In genomic region chr16:4330277-4330882, GRCh38 we compare ENCODE assay signal across 8 cellular contexts. TPM values are rescaled to one million over a fixed set of nuclear protein-coding genes. Genes with fewer than 3 reads are reported as not detected.
A peak's percentile ranks its signal among the peaks of the same experiment; 100 is the strongest.
DNase-seq lines count a peak whose midpoint lies in the region; ATAC-seq lines count a peak whose summit lies in the region.

No MANE protein-coding gene starts in this region.

- H3K4me1 Mint-ChIP-seq in activated CD4-positive, alpha-beta T cell treated with anti-CD3 and anti-CD28 coated beads for 36 hours, result no peaks in the 10 kb centered on the region

- no peaks in the 10 kb centered on the region for H3K27me3 Mint-ChIP-seq in activated CD4-positive, alpha-beta T cell treated with anti-CD3 and anti-CD28 coated beads for 36 hours

- CTCF ChIA-PET in activated CD4-positive, alpha-beta T cell treated with anti-CD3 and anti-CD28 coated beads for 36 hours (lab: Charles Lee), result interaction anchor here (0.6 to 3.1 kb wide), 15 partner anchors 12 to 85 kb away, joined by 3 to 28 read pairs (median 4); no protein-coding TSS in a partner anchor

- POLR2A ChIA-PET in activated CD4-positive, alpha-beta T cell treated with anti-CD3 and anti-CD28 coated beads for 36 hours (lab: Charles Lee), result interaction anchor here (0.7 kb wide), 1 partner anchor 17 kb away, joined by 3 read pairs; no protein-coding TSS in a partner anchor

- intact Hi-C loops in activated CD4-positive, alpha-beta T cell treated with anti-CD3 and anti-CD28 coated beads for 36 hours (cut with DNase I, micrococcal nuclease), result loop anchor here (1.0 to 5.0 kb wide), 5 partner anchors 42 to 393 kb away; no protein-coding TSS in a partner anchor

- H3K4me3 Mint-ChIP-seq in activated CD4-positive, alpha-beta T cell treated with anti-CD3 and anti-CD28 coated beads for 36 hours, result no peak overlapping the region

- peak; percentile 80 for ATAC-seq in activated CD4-positive, alpha-beta T cell treated with anti-CD3 and anti-CD28 coated beads for 36 hours

- no peaks in the 10 kb centered on the region for H3K36me3 Mint-ChIP-seq in activated CD4-positive, alpha-beta T cell treated with anti-CD3 and anti-CD28 coated beads for 36 hours (ENCODE audit: low read depth)

- no peak overlapping the region for H3K27ac Mint-ChIP-seq in activated CD4-positive, alpha-beta T cell treated with anti-CD3 and anti-CD28 coated beads for 36 hours

- no peaks in the 10 kb centered on the region for H3K9me3 Mint-ChIP-seq in activated CD4-positive, alpha-beta T cell treated with anti-CD3 and anti-CD28 coated beads for 36 hours (ENCODE audit: low read depth)

- DNase-seq in NCI-H82 (lab: John Stamatoyannopoulos, UW), result peak; percentile 75
- no peak for DNase-seq in NCI-H82 treated with DMSO at 0.1 percent for 48 hours (lab: John Stamatoyannopoulos, UW; ENCODE audit: unreplicated experiment)
- peak; percentile 36 for DNase-seq in MV-4-11 (lab: John Stamatoyannopoulos, UW)
- peak; percentile 86 for DNase-seq in activated CD4-positive, alpha-beta T cell treated with anti-CD3 and anti-CD28 coated beads for 36 hours
- peak; percentile 62 for DNase-seq in cerebellar cortex (ENCODE audit: low spot score)
- peak; percentile 64 for DNase-seq in kidney tubule cell (ENCODE audit: low spot score)
- DNase-seq in stimulated activated CD4-positive, alpha-beta T cell treated with anti-CD3 and anti-CD28 coated beads, Interleukin-4, amount 100 ng/mL, for 1 hour, result peak; percentile 77
- no peak for DNase-seq in NCI-H2107 treated with DMSO at 0.1 percent for 48 hours (lab: John Stamatoyannopoulos, UW; ENCODE audit: unreplicated experiment)

RNA-seq across cellular contexts. Expression of gene GLIS2, which starts 14.5 kb away (rescaled TPM):
- under 1 TPM; 0.27 to 0.30 TPM for total RNA-seq in activated CD4-positive, alpha-beta T cell treated with anti-CD3 and anti-CD28 coated beads for 36 hours

RNA-seq across cellular contexts. Expression of gene PAM16, which starts 20.7 kb away (rescaled TPM):
- total RNA-seq in activated CD4-positive, alpha-beta T cell treated with anti-CD3 and anti-CD28 coated beads for 36 hours, result 10 to 100 TPM; 62.8 to 67.8 TPM

RNA-seq across cellular contexts. Expression of gene VASN, which starts 41.3 kb away (rescaled TPM):
- not detected for total RNA-seq in activated CD4-positive, alpha-beta T cell treated with anti-CD3 and anti-CD28 coated beads for 36 hours

RNA-seq across cellular contexts. Expression of gene TFAP4, which starts 57.6 kb away (rescaled TPM):
- total RNA-seq in activated CD4-positive, alpha-beta T cell treated with anti-CD3 and anti-CD28 coated beads for 36 hours, result 10 to 100 TPM; 31.0 to 42.4 TPM

Comparison
In these comparisons a context has a peak if more than half of its experiments do, and no peak if none do; other contexts are left out.
1. DNase-seq: peak in NCI-H82 (single experiment), MV-4-11 (single experiment), activated CD4-positive, alpha-beta T cell treated with anti-CD3 and anti-CD28 coated beads for 36 hours (single experiment), cerebellar cortex (single experiment), kidney tubule cell (single experiment) and stimulated activated CD4-positive, alpha-beta T cell treated with anti-CD3 and anti-CD28 coated beads, Interleukin-4, amount 100 ng/mL, for 1 hour (single experiment); none in NCI-H82 treated with DMSO at 0.1 percent for 48 hours (single experiment) and NCI-H2107 treated with DMSO at 0.1 percent for 48 hours (single experiment).